Comparison of ENCODE assay signal across 2 cellular contexts in the genomic region with DNA sequence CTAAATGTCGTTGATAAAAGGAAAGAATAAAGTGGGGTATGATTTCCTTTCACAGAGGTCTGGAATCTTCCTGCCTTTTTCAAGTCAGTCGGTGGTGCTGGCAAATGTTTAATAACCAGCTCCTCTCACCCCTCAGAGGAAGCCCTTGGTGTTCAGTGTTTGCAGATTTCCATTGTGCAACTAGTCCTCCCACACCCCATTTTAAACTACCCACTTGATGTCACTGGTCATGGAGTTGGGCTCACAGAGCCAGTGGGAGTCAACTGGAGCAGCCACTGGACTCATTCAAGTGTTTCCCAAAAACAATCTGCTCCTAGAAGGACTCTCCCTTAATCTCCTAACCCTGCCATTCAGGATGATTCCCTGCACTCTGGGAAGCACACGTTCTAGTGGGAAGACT.
TF ChIP-seq lines count a peak whose summit lies in the region.

No MANE protein-coding gene starts in this region.

TF ChIP-seq in WTC11, 78 proteins besides CTCF, POLR2A, EP300 and RAD21 (continued from another document):
- TF ChIP-seq, protein P1, sequence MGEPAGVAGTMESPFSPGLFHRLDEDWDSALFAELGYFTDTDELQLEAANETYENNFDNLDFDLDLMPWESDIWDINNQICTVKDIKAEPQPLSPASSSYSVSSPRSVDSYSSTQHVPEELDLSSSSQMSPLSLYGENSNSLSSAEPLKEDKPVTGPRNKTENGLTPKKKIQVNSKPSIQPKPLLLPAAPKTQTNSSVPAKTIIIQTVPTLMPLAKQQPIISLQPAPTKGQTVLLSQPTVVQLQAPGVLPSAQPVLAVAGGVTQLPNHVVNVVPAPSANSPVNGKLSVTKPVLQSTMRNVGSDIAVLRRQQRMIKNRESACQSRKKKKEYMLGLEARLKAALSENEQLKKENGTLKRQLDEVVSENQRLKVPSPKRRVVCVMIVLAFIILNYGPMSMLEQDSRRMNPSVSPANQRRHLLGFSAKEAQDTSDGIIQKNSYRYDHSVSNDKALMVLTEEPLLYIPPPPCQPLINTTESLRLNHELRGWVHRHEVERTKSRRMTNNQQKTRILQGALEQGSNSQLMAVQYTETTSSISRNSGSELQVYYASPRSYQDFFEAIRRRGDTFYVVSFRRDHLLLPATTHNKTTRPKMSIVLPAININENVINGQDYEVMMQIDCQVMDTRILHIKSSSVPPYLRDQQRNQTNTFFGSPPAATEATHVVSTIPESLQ (CRISPR knock-in tag; IDR thresholded peaks at IDR 0.05), result no peak
- TF ChIP-seq HMGA2 (CRISPR knock-in tag; IDR thresholded peaks at IDR 0.05), result no peak
- TF ChIP-seq, protein P2, sequence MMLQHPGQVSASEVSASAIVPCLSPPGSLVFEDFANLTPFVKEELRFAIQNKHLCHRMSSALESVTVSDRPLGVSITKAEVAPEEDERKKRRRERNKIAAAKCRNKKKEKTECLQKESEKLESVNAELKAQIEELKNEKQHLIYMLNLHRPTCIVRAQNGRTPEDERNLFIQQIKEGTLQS (CRISPR knock-in tag; conservative IDR thresholded peaks at IDR 0.05), result no peak

TF ChIP-seq in HepG2, 621 proteins besides CTCF, POLR2A, EP300 and RAD21:
- TF ChIP-seq, protein P3, sequence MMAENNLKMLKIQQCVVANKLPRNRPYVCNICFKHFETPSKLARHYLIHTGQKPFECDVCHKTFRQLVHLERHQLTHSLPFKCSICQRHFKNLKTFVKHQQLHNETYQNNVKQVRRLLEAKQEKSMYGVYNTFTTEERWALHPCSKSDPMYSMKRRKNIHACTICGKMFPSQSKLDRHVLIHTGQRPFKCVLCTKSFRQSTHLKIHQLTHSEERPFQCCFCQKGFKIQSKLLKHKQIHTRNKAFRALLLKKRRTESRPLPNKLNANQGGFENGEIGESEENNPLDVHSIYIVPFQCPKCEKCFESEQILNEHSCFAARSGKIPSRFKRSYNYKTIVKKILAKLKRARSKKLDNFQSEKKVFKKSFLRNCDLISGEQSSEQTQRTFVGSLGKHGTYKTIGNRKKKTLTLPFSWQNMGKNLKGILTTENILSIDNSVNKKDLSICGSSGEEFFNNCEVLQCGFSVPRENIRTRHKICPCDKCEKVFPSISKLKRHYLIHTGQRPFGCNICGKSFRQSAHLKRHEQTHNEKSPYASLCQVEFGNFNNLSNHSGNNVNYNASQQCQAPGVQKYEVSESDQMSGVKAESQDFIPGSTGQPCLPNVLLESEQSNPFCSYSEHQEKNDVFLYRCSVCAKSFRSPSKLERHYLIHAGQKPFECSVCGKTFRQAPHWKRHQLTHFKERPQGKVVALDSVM (CRISPR knock-in tag; IDR thresholded peaks at IDR 0.05), result no peak
- TF ChIP-seq PITX1 (CRISPR knock-in tag; IDR thresholded peaks at IDR 0.05), result 0 out of 2 replicates have a peak, but pooled peaks have one; percentile 0
- TF ChIP-seq NFRKB (IDR thresholded peaks at IDR 0.05), result no peak
- no peak for TF ChIP-seq ZNF607 (CRISPR knock-in tag; IDR thresholded peaks at IDR 0.05; ENCODE audit: borderline replicate concordance)
- 0 out of 2 replicates have a peak, but pooled peaks have one; percentile 10 for TF ChIP-seq ZNF878 (CRISPR knock-in tag; IDR thresholded peaks at IDR 0.05)
- TF ChIP-seq ZNF282 (IDR thresholded peaks at IDR 0.05; ENCODE audit: partially characterized antibody), result no peak
- no peak for TF ChIP-seq ZFP41 (CRISPR knock-in tag; IDR thresholded peaks at IDR 0.05; ENCODE audit: borderline replicate concordance)
- TF ChIP-seq, protein P4, sequence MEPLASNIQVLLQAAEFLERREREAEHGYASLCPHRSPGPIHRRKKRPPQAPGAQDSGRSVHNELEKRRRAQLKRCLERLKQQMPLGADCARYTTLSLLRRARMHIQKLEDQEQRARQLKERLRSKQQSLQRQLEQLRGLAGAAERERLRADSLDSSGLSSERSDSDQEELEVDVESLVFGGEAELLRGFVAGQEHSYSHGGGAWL (CRISPR knock-in tag; IDR thresholded peaks at IDR 0.05), result no peak
- TF ChIP-seq PCBP2 (optimal IDR thresholded peaks at IDR 0.05; ENCODE audit: low read depth, low read length, poor library complexity, severe bottlenecking), result no peak
- no peak for TF ChIP-seq MED1 (CRISPR knock-in tag; IDR thresholded peaks at IDR 0.05)
- no peak for TF ChIP-seq ZNF367 (CRISPR knock-in tag; IDR thresholded peaks at IDR 0.05; ENCODE audit: borderline replicate concordance)
- TF ChIP-seq ZNF703 (CRISPR knock-in tag; IDR thresholded peaks at IDR 0.05; ENCODE audit: borderline replicate concordance), result no peak
- no peak for TF ChIP-seq CBX1 (IDR thresholded peaks at IDR 0.05; ENCODE audit: low read depth)
- TF ChIP-seq REXO4 (CRISPR knock-in tag; IDR thresholded peaks at IDR 0.05; ENCODE audit: borderline replicate concordance), result no peak
- TF ChIP-seq ASH2L (IDR thresholded peaks at IDR 0.05; ENCODE audit: insufficient read length, low read depth, low read length), result no peak
- TF ChIP-seq, protein P5, sequence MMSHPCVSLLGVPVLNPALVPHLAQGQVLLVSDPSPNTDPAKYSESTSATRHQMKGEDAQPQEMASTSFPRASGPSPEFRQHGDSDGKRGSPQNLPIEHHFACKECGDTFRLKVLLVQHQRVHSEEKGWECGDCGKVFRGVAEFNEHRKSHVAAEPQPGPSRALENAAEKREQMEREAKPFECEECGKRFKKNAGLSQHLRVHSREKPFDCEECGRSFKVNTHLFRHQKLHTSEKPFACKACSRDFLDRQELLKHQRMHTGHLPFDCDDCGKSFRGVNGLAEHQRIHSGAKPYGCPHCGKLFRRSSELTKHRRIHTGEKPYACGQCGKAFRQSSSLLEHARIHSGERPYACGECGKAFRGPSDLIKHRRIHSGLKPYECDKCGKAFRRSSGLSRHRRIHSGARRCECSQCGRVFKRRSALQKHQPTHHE (CRISPR knock-in tag; IDR thresholded peaks at IDR 0.05; ENCODE audit: borderline replicate concordance), result no peak
- TF ChIP-seq TBX2 (CRISPR knock-in tag; IDR thresholded peaks at IDR 0.05; ENCODE audit: borderline replicate concordance), result 0 out of 2 replicates have a peak, but pooled peaks have one; percentile 23
- no peak for TF ChIP-seq SMAD1 (CRISPR knock-in tag; IDR thresholded peaks at IDR 0.05; ENCODE audit: borderline replicate concordance, low read depth)
- TF ChIP-seq KDM4B (CRISPR knock-in tag; IDR thresholded peaks at IDR 0.05), result no peak
- no peak for TF ChIP-seq TSC22D2 (CRISPR knock-in tag; IDR thresholded peaks at IDR 0.05; ENCODE audit: borderline replicate concordance)
- TF ChIP-seq, protein P6, sequence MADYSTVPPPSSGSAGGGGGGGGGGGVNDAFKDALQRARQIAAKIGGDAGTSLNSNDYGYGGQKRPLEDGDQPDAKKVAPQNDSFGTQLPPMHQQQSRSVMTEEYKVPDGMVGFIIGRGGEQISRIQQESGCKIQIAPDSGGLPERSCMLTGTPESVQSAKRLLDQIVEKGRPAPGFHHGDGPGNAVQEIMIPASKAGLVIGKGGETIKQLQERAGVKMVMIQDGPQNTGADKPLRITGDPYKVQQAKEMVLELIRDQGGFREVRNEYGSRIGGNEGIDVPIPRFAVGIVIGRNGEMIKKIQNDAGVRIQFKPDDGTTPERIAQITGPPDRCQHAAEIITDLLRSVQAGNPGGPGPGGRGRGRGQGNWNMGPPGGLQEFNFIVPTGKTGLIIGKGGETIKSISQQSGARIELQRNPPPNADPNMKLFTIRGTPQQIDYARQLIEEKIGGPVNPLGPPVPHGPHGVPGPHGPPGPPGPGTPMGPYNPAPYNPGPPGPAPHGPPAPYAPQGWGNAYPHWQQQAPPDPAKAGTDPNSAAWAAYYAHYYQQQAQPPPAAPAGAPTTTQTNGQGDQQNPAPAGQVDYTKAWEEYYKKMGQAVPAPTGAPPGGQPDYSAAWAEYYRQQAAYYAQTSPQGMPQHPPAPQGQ (CRISPR knock-in tag; IDR thresholded peaks at IDR 0.05; ENCODE audit: borderline replicate concordance), result no peak
- TF ChIP-seq, protein P7, sequence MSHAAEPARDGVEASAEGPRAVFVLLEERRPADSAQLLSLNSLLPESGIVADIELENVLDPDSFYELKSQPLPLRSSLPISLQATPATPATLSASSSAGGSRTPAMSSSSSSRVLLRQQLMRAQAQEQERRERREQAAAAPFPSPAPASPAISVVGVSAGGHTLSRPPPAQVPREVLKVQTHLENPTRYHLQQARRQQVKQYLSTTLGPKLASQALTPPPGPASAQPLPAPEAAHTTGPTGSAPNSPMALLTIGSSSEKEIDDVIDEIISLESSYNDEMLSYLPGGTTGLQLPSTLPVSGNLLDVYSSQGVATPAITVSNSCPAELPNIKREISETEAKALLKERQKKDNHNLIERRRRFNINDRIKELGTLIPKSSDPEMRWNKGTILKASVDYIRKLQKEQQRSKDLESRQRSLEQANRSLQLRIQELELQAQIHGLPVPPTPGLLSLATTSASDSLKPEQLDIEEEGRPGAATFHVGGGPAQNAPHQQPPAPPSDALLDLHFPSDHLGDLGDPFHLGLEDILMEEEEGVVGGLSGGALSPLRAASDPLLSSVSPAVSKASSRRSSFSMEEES (CRISPR knock-in tag; IDR thresholded peaks at IDR 0.05), result no peak
TF ChIP-seq in HepG2: peak in this region for 3.
